ENCODE assay signal across 2 cellular contexts in the genomic region with DNA sequence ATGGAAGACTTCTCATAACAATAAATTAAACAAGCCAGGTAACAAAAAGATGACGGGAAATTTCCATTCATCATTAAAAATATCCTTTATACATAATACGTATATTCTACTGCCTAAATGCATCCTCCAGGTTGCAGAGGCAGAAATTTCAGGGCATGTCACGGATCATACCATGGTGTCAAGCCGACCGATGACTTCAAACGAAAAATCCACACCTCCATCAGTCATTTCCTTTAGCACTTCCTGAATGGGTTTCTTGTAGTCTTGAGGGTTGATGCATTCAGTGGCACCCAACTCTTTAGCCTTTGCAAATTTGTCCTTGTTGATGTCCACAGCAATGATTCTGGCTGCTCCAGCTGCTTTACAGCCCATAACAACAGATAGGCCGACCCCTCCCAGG. TPM values are rescaled to one million over a fixed set of nuclear protein-coding genes. Genes with fewer than 3 reads are reported as not detected.
"Had no signal": no experiment of that assay in that cellular context is flagged by ENCODE, and none has a peak within 500 bp of the region (broad histone marks: within the 10 kb centered on the region; RNA-seq: fewer than 3 reads in every experiment).

No MANE protein-coding gene starts in this region.

RNA-seq across cellular contexts. Expression of gene ADH1C, which starts 9.9 kb away (rescaled TPM):
- total RNA-seq: G401 had no signal

RNA-seq across cellular contexts. Expression of gene ADH1B, which starts 21.4 kb away (rescaled TPM):
- total RNA-seq: G401 had no signal
- polyA plus RNA-seq: GM12878 had no signal

RNA-seq across cellular contexts. Expression of gene ADH1A, which starts 51.8 kb away (rescaled TPM):
- total RNA-seq: G401, GM12878 had no signal
- polyA plus RNA-seq: GM12878 had no signal
